In the genomic region with DNA sequence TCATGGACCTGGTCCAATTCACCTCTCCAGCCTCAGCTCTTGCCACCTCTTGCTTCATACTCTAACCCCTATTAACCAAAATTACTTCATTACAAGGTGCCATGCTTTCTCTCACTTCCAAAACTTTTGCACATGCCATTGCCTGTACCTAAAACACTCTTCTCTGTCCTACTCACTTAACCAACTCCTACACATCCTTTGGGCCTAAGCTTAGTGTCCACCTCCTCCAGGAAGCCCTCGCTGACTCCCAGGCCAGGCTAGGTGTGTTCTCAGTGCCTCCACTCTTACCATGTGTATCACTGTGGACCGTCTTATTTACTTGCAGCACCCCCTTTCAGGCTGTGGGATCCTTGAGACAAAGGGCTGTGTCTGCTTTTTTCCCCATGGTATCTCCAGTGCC, we compare ENCODE assay signal across 25 cellular contexts.
"Had no signal": no experiment of that assay in that cellular context is flagged by ENCODE, and none has a peak within 500 bp of the region (broad histone marks: within the 10 kb centered on the region; RNA-seq: fewer than 3 reads in every experiment).

No MANE protein-coding gene starts in this region.

- H3K27ac Mint-ChIP-seq: IgD-negative memory B cell had no signal

- H3K9me3 Mint-ChIP-seq: IgD-negative memory B cell had no signal

- FAIRE-seq: HTR-8/SVneo, RCC 7860 had no signal

- H3K4me3 ChIP-seq: SJSA1, SK-N-MC had no signal

- H3K27me3 ChIP-seq: SJSA1 had no signal

- H3K36me3 ChIP-seq: SJSA1 had no signal

- H3K27ac ChIP-seq: HL-60, SJSA1, SK-N-MC had no signal

- DNase-seq: KBM-7, MV-4-11, NCI-H1048, NCI-H1105, NCI-H1417 treated with DMSO at 0.1 percent for 48 hours, NCI-H146, NCI-H187, NCI-H2081, NCI-H2107, NCI-H2227 treated with DMSO at 0.1 percent for 48 hours, NCI-H446, NCI-H510A, NCI-H524 treated with DMSO at 0.1 percent for 48 hours, NCI-H69, NCI-H774, Right ventricle myocardium superior, RPMI8226, SIG-M5, T-helper 1 cell had no signal

- H3K4me3 Mint-ChIP-seq: IgD-negative memory B cell had no signal

- H3K36me3 Mint-ChIP-seq: IgD-negative memory B cell had no signal

- H3K4me1 Mint-ChIP-seq: IgD-negative memory B cell had no signal

- H3K9me3 ChIP-seq: SJSA1 had no signal
